Comparison of ENCODE assay signal across 1 cellular context in the genomic region with DNA sequence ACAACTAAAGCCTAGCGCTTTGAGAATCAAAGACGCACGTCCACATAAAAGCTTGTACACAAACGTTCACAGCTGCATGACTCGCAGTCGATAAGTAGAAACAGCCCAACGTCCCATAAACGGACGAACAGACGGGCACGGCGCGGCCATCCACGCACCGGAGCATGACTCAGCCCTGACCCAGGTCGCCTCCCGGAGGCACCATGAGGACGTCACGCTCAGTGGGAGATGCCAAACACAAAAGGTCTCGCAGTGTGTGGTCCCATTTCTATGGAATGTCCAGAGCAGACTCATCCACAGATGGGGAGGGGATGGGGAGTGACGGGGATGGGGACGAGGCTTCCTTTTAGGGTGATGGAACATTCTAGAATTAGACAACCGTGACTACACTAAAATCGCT.
A peak's percentile ranks its signal among the peaks of the same experiment; 100 is the strongest.
TF ChIP-seq lines count a peak whose summit lies in the region.

No MANE protein-coding gene starts in this region.

TF ChIP-seq in H1, 55 proteins besides CTCF, POLR2A, EP300 and RAD21:
- TF ChIP-seq MAFK (IDR thresholded peaks at IDR 0.05; ENCODE audit: low read depth, low read length) (0 out of 2 replicates have a peak, but pooled peaks have one; percentile 35), CHD1 (IDR thresholded peaks at IDR 0.05; ENCODE audit: low read depth, low read length) (no peak)
